In the genomic region with DNA sequence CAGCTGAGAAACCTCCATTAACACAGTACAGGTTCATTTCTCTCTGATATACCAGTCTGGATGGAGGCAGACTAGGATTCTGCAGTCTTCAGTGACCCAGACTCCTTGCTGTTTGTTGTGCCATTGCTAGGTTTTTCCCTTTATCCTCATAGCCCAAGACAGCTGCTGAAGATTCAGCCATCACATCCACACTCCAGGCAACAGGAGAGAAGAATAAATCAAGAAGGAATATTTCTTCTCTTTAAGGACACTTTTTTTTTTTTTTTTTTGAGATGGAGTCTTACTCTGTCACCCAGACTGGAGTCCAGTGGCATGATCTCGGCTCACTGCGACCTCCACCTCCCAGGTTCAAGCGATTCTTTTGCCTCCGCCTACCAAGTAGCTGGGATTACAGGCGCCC, we compare ENCODE assay signal across 9 cellular contexts. TPM values are rescaled to one million over a fixed set of nuclear protein-coding genes. Genes with fewer than 3 reads are reported as not detected.
"Had no signal": no experiment of that assay in that cellular context is flagged by ENCODE, and none has a peak within 500 bp of the region (broad histone marks: within the 10 kb centered on the region; RNA-seq: fewer than 3 reads in every experiment).

No MANE protein-coding gene starts in this region.

- FAIRE-seq: HepG2, HTR-8/SVneo had no signal

- H3K27ac ChIP-seq: HL-60 had no signal

- ATAC-seq: HepG2 had no signal

- DNase-seq: IMR-90, KBM-7, KG1 had no signal

- H3K27me3 Mint-ChIP-seq: IgD-negative memory B cell had no signal

- H3K9me3 Mint-ChIP-seq: IgD-negative memory B cell had no signal

- H3K4me3 Mint-ChIP-seq: IgD-negative memory B cell had no signal

RNA-seq across cellular contexts. Expression of a gene that starts 23.6 kb away (rescaled TPM):
- total RNA-seq: HT-29, HT1080, IMR-90 had no signal
- polyA plus RNA-seq: IgD-negative memory B cell, IMR-90 had no signal

RNA-seq across cellular contexts. Expression of a gene that starts 27.4 kb away (rescaled TPM):
- total RNA-seq: HT-29, HT1080, IMR-90 had no signal
- polyA plus RNA-seq: HepG2, IgD-negative memory B cell, IMR-90 had no signal

RNA-seq across cellular contexts. Expression of a gene that starts 55.0 kb away (rescaled TPM):
- total RNA-seq: IMR-90 had no signal
- polyA plus RNA-seq: IgD-negative memory B cell had no signal
